ENCODE assay signal across 1 cellular context in the genomic region with DNA sequence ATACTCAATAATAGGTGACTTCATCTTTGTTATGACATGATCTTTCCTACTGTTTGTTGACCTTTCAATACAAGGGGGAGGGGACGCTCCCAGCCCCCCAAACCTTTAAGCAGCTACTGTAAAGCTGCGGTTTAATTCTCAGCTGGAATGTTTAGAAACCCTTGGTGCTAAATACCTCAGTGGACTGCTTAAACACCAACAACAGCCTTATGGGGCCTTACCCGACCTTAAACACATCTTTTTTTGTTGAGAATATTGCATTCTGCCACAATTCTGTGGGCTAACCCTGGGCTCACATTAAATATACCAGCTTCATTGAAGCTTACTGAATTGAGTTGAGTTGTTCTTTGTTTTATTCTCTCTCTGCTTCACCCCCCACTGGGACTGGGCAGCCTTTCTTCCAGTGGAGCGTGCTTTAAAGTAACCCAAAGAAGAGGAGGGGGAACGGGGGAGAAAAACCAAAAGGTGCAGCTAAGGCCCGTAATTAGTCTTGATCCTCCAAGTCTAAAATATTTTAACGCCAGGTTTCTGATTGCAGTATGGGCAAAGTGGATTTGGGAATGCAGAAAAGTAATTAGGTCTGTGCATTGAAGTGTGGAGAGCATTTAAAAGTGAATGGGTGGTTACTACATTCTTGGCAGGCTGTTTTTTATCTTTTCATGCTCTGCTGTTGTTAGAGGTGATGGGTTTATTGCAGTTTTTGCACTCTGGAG.
TF ChIP-seq lines count a peak whose summit lies in the region.

No MANE protein-coding gene starts in this region.

TF ChIP-seq in HEK293, 187 proteins besides CTCF, POLR2A, EP300 and RAD21 (continued from another document):
- TF ChIP-seq, protein P1, sequence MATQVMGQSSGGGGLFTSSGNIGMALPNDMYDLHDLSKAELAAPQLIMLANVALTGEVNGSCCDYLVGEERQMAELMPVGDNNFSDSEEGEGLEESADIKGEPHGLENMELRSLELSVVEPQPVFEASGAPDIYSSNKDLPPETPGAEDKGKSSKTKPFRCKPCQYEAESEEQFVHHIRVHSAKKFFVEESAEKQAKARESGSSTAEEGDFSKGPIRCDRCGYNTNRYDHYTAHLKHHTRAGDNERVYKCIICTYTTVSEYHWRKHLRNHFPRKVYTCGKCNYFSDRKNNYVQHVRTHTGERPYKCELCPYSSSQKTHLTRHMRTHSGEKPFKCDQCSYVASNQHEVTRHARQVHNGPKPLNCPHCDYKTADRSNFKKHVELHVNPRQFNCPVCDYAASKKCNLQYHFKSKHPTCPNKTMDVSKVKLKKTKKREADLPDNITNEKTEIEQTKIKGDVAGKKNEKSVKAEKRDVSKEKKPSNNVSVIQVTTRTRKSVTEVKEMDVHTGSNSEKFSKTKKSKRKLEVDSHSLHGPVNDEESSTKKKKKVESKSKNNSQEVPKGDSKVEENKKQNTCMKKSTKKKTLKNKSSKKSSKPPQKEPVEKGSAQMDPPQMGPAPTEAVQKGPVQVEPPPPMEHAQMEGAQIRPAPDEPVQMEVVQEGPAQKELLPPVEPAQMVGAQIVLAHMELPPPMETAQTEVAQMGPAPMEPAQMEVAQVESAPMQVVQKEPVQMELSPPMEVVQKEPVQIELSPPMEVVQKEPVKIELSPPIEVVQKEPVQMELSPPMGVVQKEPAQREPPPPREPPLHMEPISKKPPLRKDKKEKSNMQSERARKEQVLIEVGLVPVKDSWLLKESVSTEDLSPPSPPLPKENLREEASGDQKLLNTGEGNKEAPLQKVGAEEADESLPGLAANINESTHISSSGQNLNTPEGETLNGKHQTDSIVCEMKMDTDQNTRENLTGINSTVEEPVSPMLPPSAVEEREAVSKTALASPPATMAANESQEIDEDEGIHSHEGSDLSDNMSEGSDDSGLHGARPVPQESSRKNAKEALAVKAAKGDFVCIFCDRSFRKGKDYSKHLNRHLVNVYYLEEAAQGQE (tag by site-specific recombination; IDR thresholded peaks at IDR 0.05): no peak
- no peak for TF ChIP-seq PRDM1 (tag by site-specific recombination; IDR thresholded peaks at IDR 0.05)
- TF ChIP-seq ZNF416 (tag by site-specific recombination; IDR thresholded peaks at IDR 0.05): no peak
- TF ChIP-seq FEZF1 (tag by site-specific recombination; IDR thresholded peaks at IDR 0.05): peak; percentile 87
- TF ChIP-seq ZNF658 (tag by site-specific recombination; IDR thresholded peaks at IDR 0.05): no peak
- TF ChIP-seq ZFP37 (tag by site-specific recombination; IDR thresholded peaks at IDR 0.05): no peak
- peak; percentile 12; the same call in 1 of the 2 replicates for TF ChIP-seq ZSCAN16 (tag by site-specific recombination; IDR thresholded peaks at IDR 0.05)
- no peak for TF ChIP-seq GLI4 (tag by site-specific recombination; IDR thresholded peaks at IDR 0.05)
- 0 out of 2 replicates have a peak, but pooled peaks have one; percentile 29 for TF ChIP-seq ZNF629 (tag by site-specific recombination; IDR thresholded peaks at IDR 0.05)
- no peak for TF ChIP-seq ZNF324 (tag by site-specific recombination; IDR thresholded peaks at IDR 0.05)
- no peak for TF ChIP-seq ZNF24 (tag by site-specific recombination; IDR thresholded peaks at IDR 0.05)
- TF ChIP-seq MYNN (tag by site-specific recombination; IDR thresholded peaks at IDR 0.05; ENCODE audit: borderline replicate concordance): no peak
- no peak for TF ChIP-seq ZNF302 (tag by site-specific recombination; IDR thresholded peaks at IDR 0.05; ENCODE audit: low read depth)
- TF ChIP-seq GLI2 (tag by site-specific recombination; IDR thresholded peaks at IDR 0.05; ENCODE audit: borderline replicate concordance, low read depth): no peak
- TF ChIP-seq ZNF596 (tag by site-specific recombination; IDR thresholded peaks at IDR 0.05): no peak
- TF ChIP-seq ZBTB48 (tag by site-specific recombination; IDR thresholded peaks at IDR 0.05): no peak
- TF ChIP-seq ZNF623 (tag by site-specific recombination; IDR thresholded peaks at IDR 0.05): no peak
TF ChIP-seq in HEK293: peak in this region for 26.
